ENCODE assay signal across 9 cellular contexts in genomic region chr19:20422616-20423205, GRCh38.
DNase-seq lines count a peak whose midpoint lies in the region; ATAC-seq and TF ChIP-seq lines count a peak whose summit lies in the region.
"Had no signal": no experiment of that assay in that cellular context is flagged by ENCODE, and none has a peak within 500 bp of the region (broad histone marks: within the 10 kb centered on the region; RNA-seq: fewer than 3 reads in every experiment).

No MANE protein-coding gene starts in this region.

- H2AFZ ChIP-seq in trophoblast cell (ENCODE audit: insufficient read depth, low read length, poor library complexity), result no peak overlapping the region

- H3K4me1 ChIP-seq in trophoblast cell (ENCODE audit: control insufficient read depth in 1 of 2, insufficient read depth in 2 of 2, low read length in 2 of 2), result peaks cover 3 to 9% of the 10 kb centered on the region in 2 experiments

- peak overlapping the region; percentile 85 for H4K8ac ChIP-seq in trophoblast cell (ENCODE audit: low read depth, low read length)

- peaks cover 27 to 66% (median 56%) of the 10 kb centered on the region in 7 donors for H3K9me3 Mint-ChIP-seq in CD14-positive monocyte
- no peaks in the 10 kb centered on the region; the same call in 1 of the 2 replicates for H3K9me3 Mint-ChIP-seq in WTC11

- no peaks in the 10 kb centered on the region for H3K9me3 ChIP-seq in trophoblast cell (ENCODE audit: insufficient read depth, low read depth, low read length)

- H3K9ac ChIP-seq in trophoblast cell (ENCODE audit: low read length), result no peak overlapping the region

- H2BK12ac ChIP-seq in trophoblast cell (ENCODE audit: low read length), result peak overlapping the region; percentile 63

- H2BK5ac ChIP-seq in trophoblast cell (ENCODE audit: low read depth, low read length, poor library complexity), result peak overlapping the region; percentile 87

- peaks cover 8 to 9% of the 10 kb centered on the region in 2 experiments for H3K36me3 ChIP-seq in trophoblast cell (ENCODE audit: control insufficient read depth in 1 of 2, insufficient read depth in 2 of 2, low read length in 2 of 2)

- peak overlapping the region; percentile 77 for H3K4ac ChIP-seq in trophoblast cell (ENCODE audit: low read depth, low read length)

- intact Hi-C loops in CD14-positive monocyte (cut with micrococcal nuclease) (no loop called here), sciatic nerve (cut with DNase I) (no loop called here), lower leg skin (cut with DNase I; ENCODE audit: low total_unique reads) (no loop called here)

- H3K36me3 Mint-ChIP-seq in CD14-positive monocyte (peaks cover 17 to 18% of the 10 kb centered on the region in 2 donors), WTC11 (peaks cover 48% of the 10 kb centered on the region)

- CTCF ChIA-PET in WTC11 (lab: Charles Lee), result no interaction called here

- no CpG with 5 or more reads among the region's 15 CpGs for WGBS in trophoblast cell (ENCODE audit: extremely low coverage, insufficient coverage, insufficient read length)
- 74 to 78% methylated on average over 15 of the region's 15 CpGs for WGBS in lower leg skin, 2 donors

- H3K4me3 Mint-ChIP-seq in CD14-positive monocyte (peak overlapping the region; percentile 95 to 96), WTC11 (peak overlapping the region; percentile 100)

- H3K4me2 ChIP-seq in trophoblast cell (ENCODE audit: low read length), result peak overlapping the region; percentile 58

- TF ChIP-seq CTCF in CD14-positive monocyte (IDR thresholded peaks at IDR 0.05) (no peak), WTC11 (IDR thresholded peaks at IDR 0.05) (no peak), foreskin fibroblast (IDR thresholded peaks at IDR 0.05; ENCODE audit: low read depth, low read length) (no peak), lower leg skin (IDR thresholded peaks at IDR 0.05) (no peak)

- no peak overlapping the region for H3K27ac Mint-ChIP-seq in CD14-positive monocyte
- H3K27ac Mint-ChIP-seq in WTC11, result peak overlapping the region; percentile 86

- no peak for TF ChIP-seq POLR2A in lower leg skin (IDR thresholded peaks at IDR 0.05)

- H2BK120ac ChIP-seq in trophoblast cell (ENCODE audit: insufficient read depth, low read length, poor library complexity), result peak overlapping the region; percentile 91

- H3K27me3 Mint-ChIP-seq in CD14-positive monocyte (ENCODE audit: low read depth in 3 of 3) (no peaks in the 10 kb centered on the region), WTC11 (ENCODE audit: low read depth) (no peaks in the 10 kb centered on the region; the same call in 1 of the 2 replicates)

- H3K18ac ChIP-seq in trophoblast cell (ENCODE audit: low read length), result peak overlapping the region; percentile 67

- peak overlapping the region; percentile 86 for H4K91ac ChIP-seq in trophoblast cell (ENCODE audit: low read depth, low read length)

- no peak overlapping the region for H2AK5ac ChIP-seq in trophoblast cell (ENCODE audit: low read length)

- peak overlapping the region; percentile 86 for H3K27ac ChIP-seq in trophoblast cell (ENCODE audit: low read depth, low read length)

- peak overlapping the region; percentile 57 for H4K12ac ChIP-seq in trophoblast cell (ENCODE audit: low read depth, low read length)

- no peaks in the 10 kb centered on the region for H3K27me3 ChIP-seq in trophoblast cell (ENCODE audit: insufficient read depth, low read length)

- H3K4me3 ChIP-seq in foreskin fibroblast (ENCODE audit: low read depth in 1 of 2, low read length in 2 of 2) (peak overlapping the region; percentile 70 to 76), trophoblast cell (ENCODE audit: low read depth, low read length) (peak overlapping the region; percentile 42), lower leg skin (ENCODE audit: low read depth, poor library complexity, severe bottlenecking) (no peak overlapping the region)

- no peak for ATAC-seq in WTC11
- ATAC-seq in sciatic nerve, result no peak

- no peak overlapping the region for H3K23ac ChIP-seq in trophoblast cell (ENCODE audit: low read length)

- H3K4me1 Mint-ChIP-seq in CD14-positive monocyte (peaks cover 14% of the 10 kb centered on the region), WTC11 (peaks cover 40% of the 10 kb centered on the region)

- peak overlapping the region; percentile 70 for H3K14ac ChIP-seq in trophoblast cell (ENCODE audit: low read length)

- H3K79me2 ChIP-seq in trophoblast cell (ENCODE audit: control insufficient read depth, insufficient read depth, low read length, poor library complexity), result peaks cover 29% of the 10 kb centered on the region

- POLR2A ChIA-PET in WTC11 (lab: Charles Lee), result interaction anchor here (1.4 kb wide), 1 partner anchor 384 kb away, joined by 3 read pairs; the partner anchor contains the start of gene ZNF682

- H3K79me1 ChIP-seq in trophoblast cell (ENCODE audit: low read length), result peaks cover 19% of the 10 kb centered on the region

- DNase-seq in CD14-positive monocyte (ENCODE audit: low spot score) (no peak), WTC11 (ENCODE audit: low spot score) (no peak), foreskin fibroblast (no peak), trophoblast cell (peak in 1 of 2 donors; percentile 11), sciatic nerve (ENCODE audit: low spot score) (no peak), T-helper 2 cell (no peak), lower leg skin (ENCODE audit: low spot score in 2 of 2) (no peak), NCI-H1930 (lab: John Stamatoyannopoulos, UW) (no peak)
- DNase-seq: NCI-H2081 treated with DMSO at 0.1 percent for 48 hours had no signal

TF ChIP-seq in WTC11, 78 proteins besides CTCF, POLR2A, EP300 and RAD21 (continues in another document):
- TF ChIP-seq CREB1 (CRISPR knock-in tag; IDR thresholded peaks at IDR 0.05) (no peak), AFF4 (CRISPR knock-in tag; IDR thresholded peaks at IDR 0.05; ENCODE audit: borderline replicate concordance) (no peak), EMX1 (CRISPR knock-in tag; IDR thresholded peaks at IDR 0.05) (no peak), TEAD1 (CRISPR knock-in tag; IDR thresholded peaks at IDR 0.05) (no peak), GABPB1 (CRISPR knock-in tag; IDR thresholded peaks at IDR 0.05) (no peak), TCF7 (CRISPR knock-in tag; IDR thresholded peaks at IDR 0.05; ENCODE audit: low read depth) (no peak), NFE2L1 (CRISPR knock-in tag; IDR thresholded peaks at IDR 0.05) (no peak), RORB (CRISPR knock-in tag; IDR thresholded peaks at IDR 0.05) (no peak), HMGA2 (CRISPR knock-in tag; IDR thresholded peaks at IDR 0.05) (no peak), PRDM15 (CRISPR knock-in tag; IDR thresholded peaks at IDR 0.05) (no peak), ESRRA (CRISPR knock-in tag; IDR thresholded peaks at IDR 0.05; ENCODE audit: borderline replicate concordance) (no peak)
